In genomic region chrX:133921084-133921483, GRCh38 we compare ENCODE assay signal across 16 cellular contexts.
"Had no signal": no experiment of that assay in that cellular context is flagged by ENCODE, and none has a peak within 500 bp of the region (broad histone marks: within the 10 kb centered on the region; RNA-seq: fewer than 3 reads in every experiment).

No MANE protein-coding gene starts in this region.

- H3K4me3 ChIP-seq: adrenal gland, body of pancreas, MG63, SJSA1 had no signal

- H3K27me3 ChIP-seq: body of pancreas, MG63, SJSA1 had no signal

- DNase-seq: KG1, MV-4-11, NCI-H2227 treated with DMSO at 0.1 percent for 48 hours, NCI-H526 treated with DMSO at 0.1 percent for 48 hours had no signal

- H3K4me2 ChIP-seq: SK-N-SH had no signal

- H3K9ac ChIP-seq: SK-N-SH had no signal

- H3K4me1 ChIP-seq: adrenal gland, body of pancreas had no signal

- H3K27me3 Mint-ChIP-seq: activated CD4-positive, alpha-beta T cell treated with anti-CD3 and anti-CD28 coated beads, Interleukin-2, amount 10 ng/mL, durations not matched to agents 24 days and 14 days; activated CD8-positive, alpha-beta T cell treated with anti-CD3 and anti-CD28 coated beads for 36 hours; activated T-helper 17 cell treated with anti-CD3 and anti-CD28 coated beads, Interleukin-2, amount 50 U/mL, for 72 hours had no signal

- H3K36me3 ChIP-seq: adrenal gland, MG63, SJSA1 had no signal

- H3K27ac ChIP-seq: adrenal gland, body of pancreas, SJSA1 had no signal

- H3K9me3 ChIP-seq: adrenal gland, body of pancreas, MG63, SJSA1, SK-N-SH had no signal

- ATAC-seq: activated T-helper 17 cell treated with anti-CD3 and anti-CD28 coated beads, Interleukin-2, amount 50 U/mL, for 72 hours had no signal

- H3K9me3 Mint-ChIP-seq: activated T-helper 17 cell treated with anti-CD3 and anti-CD28 coated beads, Interleukin-2, amount 50 U/mL, for 72 hours; T-helper 1 cell treated with Interleukin-12 subunit alpha and Interleukin-12 subunit beta and Interleukin-4 antibody, amounts not matched to agents 30 μg/mL and 1 μg/mL, for 36 hours had no signal

- H3K27ac Mint-ChIP-seq: activated CD4-positive, alpha-beta T cell treated with anti-CD3 and anti-CD28 coated beads, Interleukin-2, amount 10 ng/mL, durations not matched to agents 24 days and 14 days; activated CD8-positive, alpha-beta T cell treated with anti-CD3 and anti-CD28 coated beads for 36 hours; activated naive CD4-positive, alpha-beta T cell treated with anti-CD3 and anti-CD28 coated beads, Interleukin-2, amount 50 U/mL, for 72 hours; activated T-cell treated with anti-CD3 and anti-CD28 coated beads, Interleukin-2, amount 50 U/mL, for 72 hours; activated T-helper 17 cell treated with anti-CD3 and anti-CD28 coated beads, Interleukin-2, amount 50 U/mL, for 72 hours; T-helper 1 cell treated with Interleukin-12 subunit alpha and Interleukin-12 subunit beta and Interleukin-4 antibody, amounts not matched to agents 30 μg/mL and 1 μg/mL, for 36 hours; T-helper 2 cell treated with Interferon-gamma antibody and Interleukin-4, amounts not matched to agents 5 μg/mL and 100 μg/mL, for 36 hours had no signal

- H3K4me3 Mint-ChIP-seq: activated CD4-positive, alpha-beta T cell treated with anti-CD3 and anti-CD28 coated beads, Interleukin-2, amount 10 ng/mL, durations not matched to agents 24 days and 14 days; activated CD8-positive, alpha-beta T cell treated with anti-CD3 and anti-CD28 coated beads for 36 hours; activated T-cell treated with anti-CD3 and anti-CD28 coated beads, Interleukin-2, amount 50 U/mL, for 72 hours; activated T-helper 17 cell treated with anti-CD3 and anti-CD28 coated beads, Interleukin-2, amount 50 U/mL, for 72 hours; T-helper 1 cell treated with Interleukin-12 subunit alpha and Interleukin-12 subunit beta and Interleukin-4 antibody, amounts not matched to agents 30 μg/mL and 1 μg/mL, for 36 hours; T-helper 2 cell treated with Interferon-gamma antibody and Interleukin-4, amounts not matched to agents 5 μg/mL and 100 μg/mL, for 36 hours had no signal
